ENCODE assay signal across 34 cellular contexts in genomic region chr1:6953216-6953615, GRCh38.
"Had no signal": no experiment of that assay in that cellular context is flagged by ENCODE, and none has a peak within 500 bp of the region (broad histone marks: within the 10 kb centered on the region; RNA-seq: fewer than 3 reads in every experiment).

No MANE protein-coding gene starts in this region.

- ATAC-seq: activated CD4-positive, alpha-beta T cell treated with anti-CD3 and anti-CD28 coated beads for 36 hours; activated CD4-positive, CD25-positive, alpha-beta regulatory T cell treated with anti-CD3 and anti-CD28 coated beads, Interleukin-2, amount 50 U/mL, for 24 hours; activated CD8-positive, alpha-beta memory T cell treated with anti-CD3 and anti-CD28 coated beads, Interleukin-2, amount 10 ng/mL, durations not matched to agents 7 days and 5 days; activated CD8-positive, alpha-beta T cell treated with anti-CD3 and anti-CD28 coated beads, Interleukin-2, amount 10 ng/mL, durations not matched to agents 7 days and 5 days; activated naive CD8-positive, alpha-beta T cell treated with anti-CD3 and anti-CD28 coated beads, Interleukin-2, amount 50 U/mL, for 24 hours; T-cell; WTC11 had no signal

- H3K4me1 Mint-ChIP-seq: activated CD4-positive, alpha-beta memory T cell treated with anti-CD3 and anti-CD28 coated beads, Interleukin-2, amount 10 ng/mL, durations not matched to agents 7 days and 5 days; activated CD4-positive, alpha-beta T cell treated with anti-CD3 and anti-CD28 coated beads, Interleukin-2, amount 10 ng/mL, durations not matched to agents 7 days and 5 days; activated CD8-positive, alpha-beta memory T cell treated with anti-CD3 and anti-CD28 coated beads, Interleukin-2, amount 10 ng/mL, durations not matched to agents 7 days and 5 days; activated naive CD4-positive, alpha-beta T cell treated with anti-CD3 and anti-CD28 coated beads, Interleukin-2, amount 10 ng/mL, durations not matched to agents 7 days and 5 days; activated naive CD4-positive, alpha-beta T cell treated with anti-CD3 and anti-CD28 coated beads, Interleukin-2, amount 50 U/mL, for 24 hours; activated naive CD8-positive, alpha-beta T cell treated with anti-CD3 and anti-CD28 coated beads, Interleukin-2, amount 10 ng/mL, durations not matched to agents 7 days and 5 days; central memory CD8-positive, alpha-beta T cell; T-cell had no signal

- H3K4me3 Mint-ChIP-seq: activated CD4-positive, alpha-beta memory T cell treated with anti-CD3 and anti-CD28 coated beads, Interleukin-2, amount 10 ng/mL, durations not matched to agents 7 days and 5 days; activated CD4-positive, alpha-beta T cell treated with anti-CD3 and anti-CD28 coated beads for 36 hours; activated CD4-positive, alpha-beta T cell treated with anti-CD3 and anti-CD28 coated beads, Interleukin-2, amount 10 ng/mL, durations not matched to agents 7 days and 5 days; activated CD8-positive, alpha-beta memory T cell treated with anti-CD3 and anti-CD28 coated beads, Interleukin-2, amount 10 ng/mL, durations not matched to agents 7 days and 5 days; activated CD8-positive, alpha-beta T cell treated with anti-CD3 and anti-CD28 coated beads, Interleukin-2, amount 10 ng/mL, durations not matched to agents 7 days and 5 days; activated naive CD4-positive, alpha-beta T cell treated with anti-CD3 and anti-CD28 coated beads, Interleukin-2, amount 10 ng/mL, durations not matched to agents 7 days and 5 days; activated naive CD4-positive, alpha-beta T cell treated with anti-CD3 and anti-CD28 coated beads, Interleukin-2, amount 50 U/mL, for 24 hours; activated naive CD8-positive, alpha-beta T cell; activated naive CD8-positive, alpha-beta T cell treated with anti-CD3 and anti-CD28 coated beads, Interleukin-2, amount 10 ng/mL, durations not matched to agents 7 days and 5 days; activated naive CD8-positive, alpha-beta T cell treated with anti-CD3 and anti-CD28 coated beads, Interleukin-2, amount 50 U/mL, for 24 hours; activated T-cell treated with anti-CD3 and anti-CD28 coated beads, Interleukin-2, amount 50 U/mL, for 24 hours; brain; central memory CD8-positive, alpha-beta T cell; T-cell; T-helper 2 cell treated with Interferon-gamma antibody and Interleukin-4, amounts not matched to agents 5 μg/mL and 100 μg/mL, for 36 hours; WTC11 had no signal

- H3K9me3 ChIP-seq: ascending aorta had no signal

- H3K36me3 Mint-ChIP-seq: activated CD8-positive, alpha-beta memory T cell treated with anti-CD3 and anti-CD28 coated beads, Interleukin-2, amount 10 ng/mL, durations not matched to agents 7 days and 5 days; activated naive CD4-positive, alpha-beta T cell treated with anti-CD3 and anti-CD28 coated beads, Interleukin-2, amount 10 ng/mL, durations not matched to agents 7 days and 5 days; activated naive CD4-positive, alpha-beta T cell treated with anti-CD3 and anti-CD28 coated beads, Interleukin-2, amount 50 U/mL, for 24 hours; activated naive CD8-positive, alpha-beta T cell; activated naive CD8-positive, alpha-beta T cell treated with anti-CD3 and anti-CD28 coated beads, Interleukin-2, amount 10 ng/mL, durations not matched to agents 7 days and 5 days; brain; T-cell; WTC11 had no signal

- H3K27ac Mint-ChIP-seq: activated CD4-positive, alpha-beta memory T cell treated with anti-CD3 and anti-CD28 coated beads, Interleukin-2, amount 10 ng/mL, durations not matched to agents 7 days and 5 days; activated CD4-positive, alpha-beta T cell treated with anti-CD3 and anti-CD28 coated beads for 36 hours; activated CD4-positive, alpha-beta T cell treated with anti-CD3 and anti-CD28 coated beads, Interleukin-2, amount 10 ng/mL, durations not matched to agents 7 days and 5 days; activated CD8-positive, alpha-beta memory T cell treated with anti-CD3 and anti-CD28 coated beads, Interleukin-2, amount 10 ng/mL, durations not matched to agents 7 days and 5 days; activated CD8-positive, alpha-beta T cell treated with anti-CD3 and anti-CD28 coated beads, Interleukin-2, amount 10 ng/mL, durations not matched to agents 7 days and 5 days; activated naive CD4-positive, alpha-beta T cell treated with anti-CD3 and anti-CD28 coated beads, Interleukin-2, amount 10 ng/mL, durations not matched to agents 7 days and 5 days; activated naive CD4-positive, alpha-beta T cell treated with anti-CD3 and anti-CD28 coated beads, Interleukin-2, amount 50 U/mL, for 24 hours; activated naive CD8-positive, alpha-beta T cell; activated naive CD8-positive, alpha-beta T cell treated with anti-CD3 and anti-CD28 coated beads, Interleukin-2, amount 10 ng/mL, durations not matched to agents 7 days and 5 days; activated naive CD8-positive, alpha-beta T cell treated with anti-CD3 and anti-CD28 coated beads, Interleukin-2, amount 50 U/mL, for 24 hours; activated T-cell treated with anti-CD3 and anti-CD28 coated beads, Interleukin-2, amount 50 U/mL, for 24 hours; activated T-helper 2 cell treated with anti-CD3 and anti-CD28 coated beads, Interferon-gamma antibody, Interleukin-2, Interleukin-4, amounts not matched to agents 10 μg/mL and 5 μg/mL and 100 μg/mL, durations not matched to agents 14 hours and 24 hours and 36 hours; T-cell; T-helper 2 cell treated with Interferon-gamma antibody and Interleukin-4, amounts not matched to agents 5 μg/mL and 100 μg/mL, for 36 hours; WTC11 had no signal

- H3K27me3 Mint-ChIP-seq: activated CD4-positive, alpha-beta memory T cell treated with anti-CD3 and anti-CD28 coated beads, Interleukin-2, amount 10 ng/mL, durations not matched to agents 7 days and 5 days; activated CD4-positive, alpha-beta T cell treated with anti-CD3 and anti-CD28 coated beads for 36 hours; activated CD4-positive, alpha-beta T cell treated with anti-CD3 and anti-CD28 coated beads, Interleukin-2, amount 10 ng/mL, durations not matched to agents 7 days and 5 days; activated CD8-positive, alpha-beta memory T cell treated with anti-CD3 and anti-CD28 coated beads, Interleukin-2, amount 10 ng/mL, durations not matched to agents 7 days and 5 days; activated naive CD4-positive, alpha-beta T cell treated with anti-CD3 and anti-CD28 coated beads, Interleukin-2, amount 50 U/mL, for 24 hours; activated naive CD8-positive, alpha-beta T cell treated with anti-CD3 and anti-CD28 coated beads, Interleukin-2, amount 50 U/mL, for 24 hours; activated T-cell treated with anti-CD3 and anti-CD28 coated beads, Interleukin-2, amount 50 U/mL, for 24 hours; brain had no signal

- DNase-seq: activated CD4-positive, alpha-beta memory T cell treated with anti-CD3 and anti-CD28 coated beads, Interleukin-2, amount 10 ng/mL, durations not matched to agents 7 days and 5 days; activated CD4-positive, alpha-beta T cell treated with anti-CD3 and anti-CD28 coated beads for 1 hour; activated CD4-positive, alpha-beta T cell treated with anti-CD3 and anti-CD28 coated beads for 36 hours; activated CD4-positive, alpha-beta T cell treated with anti-CD3 and anti-CD28 coated beads for 48 hours; activated CD4-positive, alpha-beta T cell treated with anti-CD3 and anti-CD28 coated beads, Interleukin-2, amount 10 ng/mL, durations not matched to agents 7 days and 5 days; activated CD4-positive, alpha-beta T cell treated with anti-CD3 and anti-CD28 coated beads, Interleukin-2, amount 50 U/mL, for 48 hours; activated CD4-positive, CD25-positive, alpha-beta regulatory T cell; activated CD8-positive, alpha-beta memory T cell treated with anti-CD3 and anti-CD28 coated beads for 24 hours; activated CD8-positive, alpha-beta memory T cell treated with anti-CD3 and anti-CD28 coated beads, Interleukin-2, amount 10 ng/mL, durations not matched to agents 7 days and 5 days; activated CD8-positive, alpha-beta memory T cell treated with anti-CD3 and anti-CD28 coated beads, Interleukin-2, amount 50 U/mL, for 48 hours; activated CD8-positive, alpha-beta T cell treated with anti-CD3 and anti-CD28 coated beads, Interleukin-2, amount 10 ng/mL, durations not matched to agents 7 days and 5 days; activated effector memory CD4-positive, alpha-beta T cell treated with Interleukin-2 at 50 U/mL for 16 hours; activated gamma-delta T cell; activated naive CD4-positive, alpha-beta T cell treated with anti-CD3 and anti-CD28 coated beads, Interleukin-2, amount 10 ng/mL, durations not matched to agents 7 days and 5 days; activated naive CD4-positive, alpha-beta T cell treated with Interleukin-2 at 50 U/mL for 16 hours; activated naive CD8-positive, alpha-beta T cell treated with anti-CD3 and anti-CD28 coated beads, Interleukin-2, amount 10 ng/mL, durations not matched to agents 7 days and 5 days; activated naive CD8-positive, alpha-beta T cell treated with anti-CD3 and anti-CD28 coated beads, Interleukin-2, amount 50 U/mL, for 24 hours; activated T-cell treated with anti-CD3 and anti-CD28 coated beads, Interleukin-2, amount 50 U/mL, for 24 hours; activated T-cell treated with anti-CD3 and anti-CD28 coated beads, Interleukin-2, amount 50 U/mL, for 48 hours; anterior cingulate cortex; caudate nucleus; cerebellar nuclear complex; T-cell; T-helper 2 cell; T-helper 9 cell had no signal
